18 cellular contexts compared by ENCODE assay signal in genomic region chr13:44189085-44189484, GRCh38.
A peak's percentile ranks its signal among the peaks of the same experiment; 100 is the strongest.
DNase-seq lines count a peak whose midpoint lies in the region; ATAC-seq, FAIRE-seq and TF ChIP-seq lines count a peak whose summit lies in the region.
"Had no signal": no experiment of that assay in that cellular context is flagged by ENCODE, and none has a peak within 500 bp of the region (broad histone marks: within the 10 kb centered on the region; RNA-seq: fewer than 3 reads in every experiment).

No MANE protein-coding gene starts in this region.

- no peaks in the 10 kb centered on the region for H3K9me2 ChIP-seq in PC-9 (ENCODE audit: insufficient read depth)

- ATAC-seq in HepG2 (no peak), HG02938 (IDR thresholded peaks at IDR 0.05; ENCODE audit: unreplicated experiment) (no peak)
- ATAC-seq: GM12878 had no signal

- DNase-seq in HepG2 (ENCODE audit: low spot score): no peak
- DNase-seq in PC-9: no peak
- DNase-seq in epithelial cell of prostate (ENCODE audit: low read depth, low spot score): no peak
- DNase-seq in esophagus squamous epithelium (lab: John Stamatoyannopoulos, UW): no peak
- no peak for DNase-seq in NCI-H146 treated with DMSO at 0.1 percent for 48 hours (lab: John Stamatoyannopoulos, UW; ENCODE audit: unreplicated experiment)
- DNase-seq: ACHN; BE2C; C1 segment of cervical spinal cord; CD4-positive, CD25-positive, alpha-beta regulatory T cell; CD8-positive, alpha-beta memory T cell; COR-L47; DMS 273 treated with DMSO at 0.1 percent for 48 hours; DND-41 had no signal

- intact Hi-C loops in HepG2 (cut with micrococcal nuclease; ENCODE audit: unreplicated experiment) (no loop called here), PC-9 (cut with micrococcal nuclease; ENCODE audit: unreplicated experiment) (no loop called here), esophagus squamous epithelium (cut with DNase I) (no loop called here)

- peak overlapping the region in 1 of 2 donors; percentile 39 for H3K27ac ChIP-seq in liver (ENCODE audit: low read depth in 1 of 2, low read length in 2 of 2)
- no peak overlapping the region for H3K27ac ChIP-seq in HepG2 (ENCODE audit: extremely low read length, insufficient read depth, low read length)
- peak overlapping the region; percentile 88 for H3K27ac ChIP-seq in PC-9
- peak overlapping the region; percentile 28 for H3K27ac ChIP-seq in epithelial cell of prostate
- no peak overlapping the region for H3K27ac ChIP-seq in esophagus squamous epithelium
- H3K27ac ChIP-seq: HL-60 had no signal

- FAIRE-seq in HepG2 (lab: Jason Lieb, UNC): no peak
- FAIRE-seq: GM12878 had no signal

- H3K27me3 ChIP-seq in liver (ENCODE audit: control insufficient read depth in 4 of 4, insufficient read depth in 4 of 4, low read length in 3 of 4): no peaks in the 10 kb centered on the region
- no peaks in the 10 kb centered on the region for H3K27me3 ChIP-seq in HepG2 (ENCODE audit: control insufficient read depth in 1 of 2, insufficient read depth in 2 of 2, low read length in 2 of 2)
- H3K27me3 ChIP-seq in PC-9 (ENCODE audit: insufficient read depth, low read depth): no peaks in the 10 kb centered on the region
- no peaks in the 10 kb centered on the region for H3K27me3 ChIP-seq in esophagus squamous epithelium
- H3K27me3 ChIP-seq: BE2C had no signal

- POLR2A ChIA-PET in HepG2 (lab: Yijun Ruan, JAX): no interaction called here
- POLR2A ChIA-PET in PC-9 (lab: Charles Lee; ENCODE audit: unreplicated experiment): no interaction called here

- no peaks in the 10 kb centered on the region for H3K36me3 ChIP-seq in liver (ENCODE audit: control insufficient read depth in 4 of 4, insufficient read depth in 3 of 4, low read depth in 1 of 4, low read length in 3 of 4)
- H3K36me3 ChIP-seq in HepG2 (replicated peaks in 1 of 2; ENCODE audit: control insufficient read depth in 1 of 2, insufficient read depth in 2 of 2, low read length in 2 of 2): no peaks in the 10 kb centered on the region
- no peaks in the 10 kb centered on the region for H3K36me3 ChIP-seq in PC-9 (ENCODE audit: low read depth)
- no peaks in the 10 kb centered on the region for H3K36me3 ChIP-seq in esophagus squamous epithelium
- H3K36me3 ChIP-seq: BE2C, HAP-1 had no signal

- H3K79me2 ChIP-seq in HepG2 (ENCODE audit: insufficient read depth, low read length) (no peaks in the 10 kb centered on the region), PC-9 (ENCODE audit: low read depth) (no peaks in the 10 kb centered on the region)

- H3K4me2 ChIP-seq in HepG2 (ENCODE audit: low read depth, low read length) (no peak overlapping the region), PC-9 (peak overlapping the region; percentile 42)

- CTCF ChIA-PET in HepG2 (lab: Yijun Ruan, JAX; ENCODE audit: low intra/inter-chr PET ratio, low total read pairs): no interaction called here
- CTCF ChIA-PET in PC-9 (lab: Charles Lee): no interaction called here

- TF ChIP-seq EP300 in HepG2 (IDR thresholded peaks at IDR 0.05; ENCODE audit: low read depth in 2 of 2, low read length in 2 of 2) (no peak), HepG2 (CRISPR knock-in tag; IDR thresholded peaks at IDR 0.05; ENCODE audit: borderline replicate concordance) (no peak)

- H3K4me3 ChIP-seq in liver (ENCODE audit: low read depth in 1 of 3, low read length in 3 of 3) (no peak overlapping the region), HepG2 (replicated peaks in 1 of 3; ENCODE audit: insufficient read depth in 1 of 3, low read depth in 2 of 3, low read length in 3 of 3) (no peak overlapping the region), PC-9 (no peak overlapping the region), esophagus squamous epithelium (no peak overlapping the region)
- H3K4me3 ChIP-seq: GM12878, HAP-1 had no signal

- peaks cover 13% of the 10 kb centered on the region; the same call in 1 of the 2 replicates for H3F3A ChIP-seq in PC-9 (ENCODE audit: insufficient read depth, low read depth)

- no peak for TF ChIP-seq POLR2A in HepG2 (IDR thresholded peaks at IDR 0.05; ENCODE audit: insufficient read depth in 1 of 2, low read depth in 2 of 2, low read length in 2 of 2)
- no peak for TF ChIP-seq POLR2A in esophagus squamous epithelium (IDR thresholded peaks at IDR 0.05)

- no peak for TF ChIP-seq RAD21 in liver (IDR thresholded peaks at IDR 0.05)
- no peak for TF ChIP-seq RAD21 in HepG2 (CRISPR knock-in tag; IDR thresholded peaks at IDR 0.05)

- 62% methylated on average over 1 of the region's 1 CpG for WGBS in liver
- WGBS in HepG2 (ENCODE audit: low lambda C conversion rate): 0% methylated on average over 1 of the region's 1 CpG
- WGBS in esophagus squamous epithelium, 2 donors: 100% methylated on average over 1 of the region's 1 CpG

- H3K9me3 ChIP-seq in liver (ENCODE audit: control insufficient read depth in 4 of 4, low read length in 3 of 4) (no peaks in the 10 kb centered on the region), HepG2 (ENCODE audit: low read length) (no peaks in the 10 kb centered on the region), PC-9 (ENCODE audit: insufficient read depth, low read depth) (no peaks in the 10 kb centered on the region), esophagus squamous epithelium (no peaks in the 10 kb centered on the region)
- H3K9me3 ChIP-seq: BE2C, HAP-1 had no signal

- no TSS peak for BruUV-seq in HepG2 (replicated peaks; lab: Mats Ljungman, UMichigan)
- BruUV-seq in PC-9 (replicated peaks; lab: Mats Ljungman, UMichigan): no TSS peak

- H4K20me1 ChIP-seq in HepG2 (ENCODE audit: insufficient read depth, low read length) (no peaks in the 10 kb centered on the region), PC-9 (ENCODE audit: insufficient read depth) (no peaks in the 10 kb centered on the region)

- H3K9ac ChIP-seq in liver (ENCODE audit: low read depth in 1 of 2, low read length in 2 of 2): no peak overlapping the region
- no peak overlapping the region for H3K9ac ChIP-seq in HepG2 (ENCODE audit: insufficient read depth, low read depth, low read length)

- TF ChIP-seq CTCF in liver (IDR thresholded peaks at IDR 0.05; ENCODE audit: low read depth, low read length, missing input control): no peak
- no peak for TF ChIP-seq CTCF in HepG2 (CRISPR knock-in tag; IDR thresholded peaks at IDR 0.05)
- no peak for TF ChIP-seq CTCF in PC-9 (conservative IDR thresholded peaks at IDR 0.05)
- TF ChIP-seq CTCF in esophagus squamous epithelium (IDR thresholded peaks at IDR 0.05): no peak

- in situ Hi-C loops in HepG2 (cut with HindIII; ENCODE audit: extremely low pct_ligation_motif_present, low pct_unique_long_range_greater_than_20kb): no loop called here

- no peak overlapping the region for H2AFZ ChIP-seq in HepG2 (ENCODE audit: low read length)
- H2AFZ ChIP-seq in PC-9: no peak overlapping the region

- H3K4me1 ChIP-seq in liver (ENCODE audit: control insufficient read depth in 4 of 4, insufficient read depth in 4 of 4, low read length in 3 of 4) (peaks cover 6 to 27% (median 13%) of the 10 kb centered on the region in 4 donors), HepG2 (ENCODE audit: insufficient read depth, low read length) (peaks cover 29% of the 10 kb centered on the region), PC-9 (replicated peaks; ENCODE audit: insufficient read depth) (peaks cover 17% of the 10 kb centered on the region), esophagus squamous epithelium (peaks cover 0 to 22% (median 0%) of the 10 kb centered on the region in 3 donors)

TF ChIP-seq in liver, 16 proteins besides CTCF, POLR2A, EP300 and RAD21:
- peak in 1 of 2 donors; percentile 12 for TF ChIP-seq RXRA (IDR thresholded peaks at IDR 0.05)
- peak; percentile 33 to 70 for TF ChIP-seq HNF4A (conservative IDR thresholded peaks at IDR 0.05)
- no peak for TF ChIP-seq ZBTB33 (IDR thresholded peaks at IDR 0.05)
- TF ChIP-seq JUND (IDR thresholded peaks at IDR 0.05): peak in 1 of 2 donors; percentile 16

TF ChIP-seq in HepG2, 621 proteins besides CTCF, POLR2A, EP300 and RAD21 (continues in another document):
- no peak for TF ChIP-seq PAWR (CRISPR knock-in tag; IDR thresholded peaks at IDR 0.05; ENCODE audit: borderline replicate concordance)
- TF ChIP-seq ZBTB43 (CRISPR knock-in tag; conservative IDR thresholded peaks at IDR 0.05): no peak
- no peak for TF ChIP-seq ZNF44 (CRISPR knock-in tag; IDR thresholded peaks at IDR 0.05)
- TF ChIP-seq ATF7 (IDR thresholded peaks at IDR 0.05): no peak
- TF ChIP-seq ATF7 (CRISPR knock-in tag; IDR thresholded peaks at IDR 0.05): no peak
- TF ChIP-seq HMG20A (CRISPR knock-in tag; IDR thresholded peaks at IDR 0.05; ENCODE audit: borderline replicate concordance): no peak
- no peak for TF ChIP-seq NFATC3 (CRISPR knock-in tag; IDR thresholded peaks at IDR 0.05)
- TF ChIP-seq FOXJ3 (CRISPR knock-in tag; IDR thresholded peaks at IDR 0.05; ENCODE audit: borderline replicate concordance): no peak
- TF ChIP-seq HMGA1 (CRISPR knock-in tag; conservative IDR thresholded peaks at IDR 0.05): no peak
- no peak for TF ChIP-seq ZBTB1 (CRISPR knock-in tag; IDR thresholded peaks at IDR 0.05; ENCODE audit: borderline replicate concordance)

Comparison
In these comparisons a context has a peak if more than half of its experiments do, and no peak if none do; other contexts are left out.
1. H3K27ac ChIP-seq: peak in PC-9 (single experiment) and epithelial cell of prostate (single experiment); none in HepG2 (single experiment) and esophagus squamous epithelium (0 of 4).